Comparison of ENCODE assay signal across 37 cellular contexts in genomic region chr4:74559853-74560252, GRCh38.
"Had no signal": no experiment of that assay in that cellular context is flagged by ENCODE, and none has a peak within 500 bp of the region (broad histone marks: within the 10 kb centered on the region; RNA-seq: fewer than 3 reads in every experiment).

No MANE protein-coding gene starts in this region.

- H3K36me3 Mint-ChIP-seq: activated naive CD8-positive, alpha-beta T cell had no signal

- H3K27me3 Mint-ChIP-seq: activated naive CD8-positive, alpha-beta T cell treated with anti-CD3 and anti-CD28 coated beads, Interleukin-2, amount 50 U/mL, for 24 hours had no signal

- ATAC-seq: activated CD8-positive, alpha-beta T cell treated with anti-CD3 and anti-CD28 coated beads, Interleukin-2, amount 10 ng/mL, durations not matched to agents 7 days and 5 days; activated naive CD8-positive, alpha-beta T cell treated with anti-CD3 and anti-CD28 coated beads, Interleukin-2, amount 50 U/mL, for 24 hours; activated T-helper 17 cell treated with anti-CD3 and anti-CD28 coated beads, Interleukin-2, amount 50 U/mL, for 72 hours; PC-3; Right ventricle myocardium inferior; SK-N-SH treated with all-trans-retinoic acid at 6 μM for 48 hours had no signal

- H3K27ac Mint-ChIP-seq: activated B cell treated with CpG ODN at 0.5 μM for 24 hours; activated CD8-positive, alpha-beta T cell treated with anti-CD3 and anti-CD28 coated beads, Interleukin-2, amount 10 ng/mL, durations not matched to agents 7 days and 5 days; activated naive CD8-positive, alpha-beta T cell; activated naive CD8-positive, alpha-beta T cell treated with anti-CD3 and anti-CD28 coated beads, Interleukin-2, amount 50 U/mL, for 24 hours; activated T-helper 17 cell treated with anti-CD3 and anti-CD28 coated beads, Interleukin-2, amount 50 U/mL, for 72 hours had no signal

- DNase-seq: activated B cell treated with CpG ODN at 0.5 μM for 24 hours; activated CD4-positive, alpha-beta T cell treated with anti-CD3 and anti-CD28 coated beads for 48 hours; activated CD4-positive, alpha-beta T cell treated with anti-CD3 and anti-CD28 coated beads, Interleukin-2, amount 50 U/mL, for 48 hours; activated CD4-positive, CD25-positive, alpha-beta regulatory T cell treated with anti-CD3 and anti-CD28 coated beads, Interleukin-2, amount 50 U/mL, for 72 hours; activated CD8-positive, alpha-beta memory T cell treated with anti-CD3 and anti-CD28 coated beads, Interleukin-2, amount 50 U/mL, for 4 hours; activated CD8-positive, alpha-beta T cell treated with anti-CD3 and anti-CD28 coated beads, Interleukin-2, amount 10 ng/mL, durations not matched to agents 7 days and 5 days; activated gamma-delta T cell; activated naive CD4-positive, alpha-beta T cell treated with Interleukin-2 at 50 U/mL for 16 hours; activated naive CD8-positive, alpha-beta T cell treated with anti-CD3 and anti-CD28 coated beads, Interleukin-2, amount 50 U/mL, for 24 hours; activated T-cell treated with anti-CD3 and anti-CD28 coated beads for 4 hours; activated T-cell treated with anti-CD3 and anti-CD28 coated beads, Interleukin-2, amount 50 U/mL, for 48 hours; amniotic stem cell; aorta; brain microvascular endothelial cell; central memory CD4-positive, alpha-beta T cell; NCI-H1092 treated with DMSO at 0.1 percent for 48 hours; NCI-H1417; NCI-H146; NCI-H187; NCI-H2029 treated with DMSO at 0.1 percent for 48 hours; NCI-H2107; NCI-H2171; NCI-H510A; NCI-H526; NCI-H748 treated with DMSO at 0.1 percent for 48 hours; NK-92 treated with Interleukin-12 subunit alpha and Interleukin-12 subunit beta, amount 100 ng/mL, for 24 hours; PC-3; SIG-M5; T-helper 1 cell; T-helper 2 cell; T-helper 9 cell had no signal

- H3K36me3 ChIP-seq: brain microvascular endothelial cell had no signal

- H3K27ac ChIP-seq: brain microvascular endothelial cell, RWPE1, VCaP had no signal

- H3K4me3 Mint-ChIP-seq: activated B cell treated with CpG ODN at 0.5 μM for 24 hours; activated CD8-positive, alpha-beta T cell treated with anti-CD3 and anti-CD28 coated beads, Interleukin-2, amount 10 ng/mL, durations not matched to agents 7 days and 5 days; activated naive CD8-positive, alpha-beta T cell; activated naive CD8-positive, alpha-beta T cell treated with anti-CD3 and anti-CD28 coated beads, Interleukin-2, amount 50 U/mL, for 24 hours; activated T-helper 17 cell treated with anti-CD3 and anti-CD28 coated beads, Interleukin-2, amount 50 U/mL, for 72 hours had no signal

- H3K4me1 Mint-ChIP-seq: activated B cell treated with CpG ODN at 0.5 μM for 24 hours; activated naive CD8-positive, alpha-beta T cell treated with anti-CD3 and anti-CD28 coated beads, Interleukin-2, amount 50 U/mL, for 24 hours; activated T-helper 17 cell treated with anti-CD3 and anti-CD28 coated beads, Interleukin-2, amount 50 U/mL, for 72 hours had no signal
